1 cellular context compared by ENCODE assay signal in the genomic region with DNA sequence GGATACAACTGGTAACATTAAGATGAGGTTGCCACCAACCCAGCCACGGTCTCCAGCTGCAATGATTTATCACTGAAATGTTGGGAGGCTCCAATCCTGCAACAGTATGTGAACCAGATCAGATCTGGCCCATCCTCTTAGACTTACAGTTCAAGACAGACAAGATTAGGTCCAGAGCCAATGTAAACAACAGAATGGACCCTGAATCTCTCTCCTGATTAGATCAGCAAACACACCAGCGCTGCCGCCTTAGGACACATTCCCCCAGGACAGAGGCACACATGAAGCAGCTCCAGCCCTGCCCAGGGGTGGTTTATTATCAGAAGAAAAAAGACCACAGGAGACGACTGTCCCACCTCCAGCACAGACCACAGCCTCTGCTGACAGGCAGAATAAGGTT.
TF ChIP-seq lines count a peak whose summit lies in the region.

No MANE protein-coding gene starts in this region.

TF ChIP-seq in SK-N-SH, 30 proteins besides CTCF, POLR2A, EP300 and RAD21 (continued from another document):
- TF ChIP-seq ZBTB33 (IDR thresholded peaks at IDR 0.05; ENCODE audit: borderline replicate concordance, low read depth) (no peak), RXRA (IDR thresholded peaks at IDR 0.05; ENCODE audit: borderline replicate concordance, low read depth) (0 out of 2 replicates have a peak, but pooled peaks have one; percentile 44), SMC3 (IDR thresholded peaks at IDR 0.05; ENCODE audit: low read depth, low read length) (no peak), GATA2 (CRISPR knock-in tag; IDR thresholded peaks at IDR 0.05) (peak; percentile 79), RFX5 (IDR thresholded peaks at IDR 0.05; ENCODE audit: low read length) (no peak), REST (IDR thresholded peaks at IDR 0.05; ENCODE audit: low read depth, low read length) (no peak), EZH2phosphoT487 (IDR thresholded peaks at IDR 0.05; ENCODE audit: borderline replicate concordance, low read depth) (no peak), FOXJ3 (CRISPR knock-in tag; IDR thresholded peaks at IDR 0.05) (peak; percentile 90), NRF1 (IDR thresholded peaks at IDR 0.05; ENCODE audit: low read depth, low read length) (no peak), JUND (IDR thresholded peaks at IDR 0.05) (peak; percentile 37), CHD2 (IDR thresholded peaks at IDR 0.05; ENCODE audit: low read length, partially characterized antibody) (peak; percentile 54), POLR2AphosphoS5 (IDR thresholded peaks at IDR 0.05; ENCODE audit: low read depth, low read length) (peak; percentile 33; the same call in 1 of the 2 replicates), FOSL2 (IDR thresholded peaks at IDR 0.05; ENCODE audit: borderline replicate concordance, low read depth) (peak; percentile 8; the same call in 1 of the 2 replicates), TCF12 (IDR thresholded peaks at IDR 0.05) (peak; percentile 91), SIN3A (IDR thresholded peaks at IDR 0.05; ENCODE audit: borderline replicate concordance, low read depth, low read length) (no peak), TAF1 (IDR thresholded peaks at IDR 0.05; ENCODE audit: borderline replicate concordance, low read depth, low read length) (no peak), ELF1 (IDR thresholded peaks at IDR 0.05) (no peak), MAX (IDR thresholded peaks at IDR 0.05; ENCODE audit: low read depth) (peak; percentile 42; the same call in 1 of the 2 replicates), TEAD4 (IDR thresholded peaks at IDR 0.05; ENCODE audit: borderline replicate concordance, insufficient read depth) (0 out of 2 replicates have a peak, but pooled peaks have one; percentile 60), MXI1 (IDR thresholded peaks at IDR 0.05; ENCODE audit: low read depth, low read length) (no peak), GABPA (IDR thresholded peaks at IDR 0.05; ENCODE audit: low read depth) (no peak), YY1 (IDR thresholded peaks at IDR 0.05; ENCODE audit: low read depth) (no peak)
- TF ChIP-seq, protein P1, sequence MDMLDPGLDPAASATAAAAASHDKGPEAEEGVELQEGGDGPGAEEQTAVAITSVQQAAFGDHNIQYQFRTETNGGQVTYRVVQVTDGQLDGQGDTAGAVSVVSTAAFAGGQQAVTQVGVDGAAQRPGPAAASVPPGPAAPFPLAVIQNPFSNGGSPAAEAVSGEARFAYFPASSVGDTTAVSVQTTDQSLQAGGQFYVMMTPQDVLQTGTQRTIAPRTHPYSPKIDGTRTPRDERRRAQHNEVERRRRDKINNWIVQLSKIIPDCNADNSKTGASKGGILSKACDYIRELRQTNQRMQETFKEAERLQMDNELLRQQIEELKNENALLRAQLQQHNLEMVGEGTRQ (IDR thresholded peaks at IDR 0.05; ENCODE audit: borderline replicate concordance, low read depth, low read length): no peak
- TF ChIP-seq, protein P2, sequence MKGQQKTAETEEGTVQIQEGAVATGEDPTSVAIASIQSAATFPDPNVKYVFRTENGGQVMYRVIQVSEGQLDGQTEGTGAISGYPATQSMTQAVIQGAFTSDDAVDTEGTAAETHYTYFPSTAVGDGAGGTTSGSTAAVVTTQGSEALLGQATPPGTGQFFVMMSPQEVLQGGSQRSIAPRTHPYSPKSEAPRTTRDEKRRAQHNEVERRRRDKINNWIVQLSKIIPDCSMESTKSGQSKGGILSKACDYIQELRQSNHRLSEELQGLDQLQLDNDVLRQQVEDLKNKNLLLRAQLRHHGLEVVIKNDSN (IDR thresholded peaks at IDR 0.05; ENCODE audit: borderline replicate concordance, low read depth): no peak
- TF ChIP-seq, protein P3, sequence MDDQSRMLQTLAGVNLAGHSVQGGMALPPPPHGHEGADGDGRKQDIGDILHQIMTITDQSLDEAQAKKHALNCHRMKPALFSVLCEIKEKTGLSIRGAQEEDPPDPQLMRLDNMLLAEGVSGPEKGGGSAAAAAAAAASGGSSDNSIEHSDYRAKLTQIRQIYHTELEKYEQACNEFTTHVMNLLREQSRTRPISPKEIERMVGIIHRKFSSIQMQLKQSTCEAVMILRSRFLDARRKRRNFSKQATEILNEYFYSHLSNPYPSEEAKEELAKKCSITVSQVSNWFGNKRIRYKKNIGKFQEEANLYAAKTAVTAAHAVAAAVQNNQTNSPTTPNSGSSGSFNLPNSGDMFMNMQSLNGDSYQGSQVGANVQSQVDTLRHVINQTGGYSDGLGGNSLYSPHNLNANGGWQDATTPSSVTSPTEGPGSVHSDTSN (IDR thresholded peaks at IDR 0.05): peak; percentile 90
